Comparison of ENCODE assay signal across 8 cellular contexts in genomic region chr12:31658743-31659086, GRCh38. TPM values are rescaled to one million over a fixed set of nuclear protein-coding genes. Genes with fewer than 3 reads are reported as not detected.
DNase-seq lines count a peak whose midpoint lies in the region; ATAC-seq, FAIRE-seq and TF ChIP-seq lines count a peak whose summit lies in the region.

No MANE protein-coding gene starts in this region.

- no peaks in the 10 kb centered on the region for H3K27me3 Mint-ChIP-seq in CD8-positive, alpha-beta memory T cell
- no peaks in the 10 kb centered on the region for H3K27me3 Mint-ChIP-seq in memory B cell

- peak overlapping the region; percentile 79 for H3K4me3 ChIP-seq in CD8-positive, alpha-beta memory T cell (ENCODE audit: low read length)
- H3K4me3 ChIP-seq in body of pancreas = no peak overlapping the region

- H3K4me1 Mint-ChIP-seq in CD8-positive, alpha-beta memory T cell = peaks cover 11 to 22% (median 21%) of the 10 kb centered on the region in 3 donors
- peaks cover 17% of the 10 kb centered on the region for H3K4me1 Mint-ChIP-seq in memory B cell

- H3K27ac Mint-ChIP-seq in CD8-positive, alpha-beta memory T cell = peak overlapping the region; percentile 36 to 100 (median 94)
- peak overlapping the region; percentile 96 for H3K27ac Mint-ChIP-seq in memory B cell

- no peak for DNase-seq in CD8-positive, alpha-beta memory T cell
- no peak for DNase-seq in body of pancreas
- DNase-seq in memory B cell (ENCODE audit: low spot score in 2 of 2) = no peak
- no peak for DNase-seq in T-helper 9 cell
- no peak for DNase-seq in NCI-H82 (lab: John Stamatoyannopoulos, UW)
- no peak for DNase-seq in frontal cortex (ENCODE audit: low spot score in 2 of 2)

- ATAC-seq in HG03064 (IDR thresholded peaks at IDR 0.05; ENCODE audit: low read depth, unreplicated experiment) (peak; percentile 4), body of pancreas (peak; percentile 2), memory B cell (ENCODE audit: low read depth) (peak; percentile 2), esophagus mucosa (no peak)

- FAIRE-seq in frontal cortex (lab: Jason Lieb, UNC) = no peak

- TF ChIP-seq POLR2A in body of pancreas (IDR thresholded peaks at IDR 0.05) = no peak

- peaks cover 4% of the 10 kb centered on the region for H3K4me1 ChIP-seq in CD8-positive, alpha-beta memory T cell (ENCODE audit: insufficient read depth, low read length)
- peaks cover 34% of the 10 kb centered on the region for H3K4me1 ChIP-seq in body of pancreas

- no peaks in the 10 kb centered on the region for H3K27me3 ChIP-seq in CD8-positive, alpha-beta memory T cell (ENCODE audit: insufficient read depth, low read length, poor library complexity, severe bottlenecking)
- no peaks in the 10 kb centered on the region for H3K27me3 ChIP-seq in body of pancreas

- peak overlapping the region; percentile 86 for H3K27ac ChIP-seq in CD8-positive, alpha-beta memory T cell (ENCODE audit: low read depth, low read length)
- H3K27ac ChIP-seq in body of pancreas = peak overlapping the region; percentile 86 to 96 (median 94)

- intact Hi-C loops in body of pancreas (cut with DNase I) = no loop called here

- no peak for TF ChIP-seq CTCF in body of pancreas (IDR thresholded peaks at IDR 0.05)

- POLR2A ChIA-PET in CD8-positive, alpha-beta memory T cell (lab: Charles Lee) = interaction anchor here (0.7 to 1.6 kb wide), 7 partner anchors 10 to 1097 kb away, joined by 3 to 16 read pairs (median 4); partner anchors contain the start of genes AMN1, RESF1 and YARS2

- H3K9me3 ChIP-seq in CD8-positive, alpha-beta memory T cell (ENCODE audit: low read length) = no peaks in the 10 kb centered on the region
- H3K9me3 ChIP-seq in body of pancreas = no peaks in the 10 kb centered on the region

- peak overlapping the region; percentile 89 to 99 (median 95) for H3K4me3 Mint-ChIP-seq in CD8-positive, alpha-beta memory T cell
- peak overlapping the region; percentile 99 for H3K4me3 Mint-ChIP-seq in memory B cell

- 1 to 2% methylated on average over 6 of the region's 6 CpGs for WGBS in body of pancreas, 2 donors

- CTCF ChIA-PET in CD8-positive, alpha-beta memory T cell (lab: Charles Lee) = interaction anchor here (0.8 to 1.7 kb wide), 8 partner anchors 9 to 1097 kb away, joined by 3 to 8 read pairs (median 4); partner anchors contain the start of genes AMN1 and YARS2

- H3K36me3 Mint-ChIP-seq in CD8-positive, alpha-beta memory T cell = peaks cover 0 to 4% (median 0%) of the 10 kb centered on the region in 3 donors
- peaks cover 2% of the 10 kb centered on the region for H3K36me3 Mint-ChIP-seq in memory B cell

- no peaks in the 10 kb centered on the region for H3K36me3 ChIP-seq in CD8-positive, alpha-beta memory T cell (ENCODE audit: insufficient read depth, low read length)
- H3K36me3 ChIP-seq in body of pancreas (replicated peaks in 1 of 2; ENCODE audit: insufficient read depth in 1 of 2, low read depth in 2 of 2) = no peaks in the 10 kb centered on the region

- no peaks in the 10 kb centered on the region for H3K9me3 Mint-ChIP-seq in CD8-positive, alpha-beta memory T cell
- H3K9me3 Mint-ChIP-seq in memory B cell = no peaks in the 10 kb centered on the region

RNA-seq across cellular contexts. Expression of gene ETFBKMT, which starts 0.8 kb away (rescaled TPM):
- total RNA-seq in CD8-positive, alpha-beta memory T cell = 1 to 10 TPM; 1.1 to 1.4 TPM
- 0.85 TPM for polyA plus RNA-seq in CD8-positive, alpha-beta memory T cell
- total RNA-seq in body of pancreas (1 to 10 TPM; 2.9 to 4.9 TPM), esophagus mucosa (1.3 TPM), frontal cortex (4.5 TPM)
